ENCODE assay signal across 8 cellular contexts in the genomic region with DNA sequence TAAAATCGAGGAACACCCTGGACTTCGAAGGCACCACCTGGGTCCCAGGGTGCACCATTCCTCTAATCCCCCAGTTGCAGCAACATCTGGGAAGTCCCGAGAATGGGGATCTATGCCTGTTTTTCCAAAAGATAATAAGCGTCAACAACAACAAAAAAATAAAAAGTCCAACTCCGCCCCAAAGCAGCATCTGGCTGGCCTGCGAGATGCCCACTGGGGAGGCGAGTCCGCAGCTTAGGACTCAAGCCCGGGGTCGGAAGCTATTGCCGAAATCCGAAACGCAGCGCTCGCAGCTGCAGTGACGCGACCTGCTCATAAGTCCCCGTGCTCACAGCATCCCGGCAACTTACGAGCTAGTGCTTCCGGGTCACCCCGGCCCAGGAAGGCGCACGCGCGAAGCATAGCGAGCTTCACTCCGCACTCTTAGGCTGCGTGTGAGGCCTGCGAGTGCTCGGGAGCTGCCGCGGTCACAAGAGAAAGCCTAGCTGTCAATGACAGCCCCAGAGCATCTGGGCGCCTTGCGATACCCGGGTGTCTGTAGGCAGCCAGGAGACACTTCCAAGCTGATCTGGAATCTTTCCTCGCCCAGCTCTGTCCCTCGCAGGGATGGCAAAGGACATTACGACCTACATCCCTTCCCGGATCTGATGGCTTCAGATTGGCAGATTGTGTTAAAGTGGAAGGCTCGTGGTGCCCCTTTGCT. TPM values are rescaled to one million over a fixed set of nuclear protein-coding genes. Genes with fewer than 3 reads are reported as not detected.
A peak's percentile ranks its signal among the peaks of the same experiment; 100 is the strongest.
DNase-seq lines count a peak whose midpoint lies in the region; ATAC-seq, FAIRE-seq and TF ChIP-seq lines count a peak whose summit lies in the region.

No MANE protein-coding gene starts in this region.

- H3K4me1 ChIP-seq in adrenal gland (replicated peaks in 1 of 2) (peaks cover 0 to 8% of the 10 kb centered on the region in 2 donors), heart right ventricle (peaks cover 0 to 19% (median 9%) of the 10 kb centered on the region in 9 donors)

- WGBS in adrenal gland, 4 donors, result 0 to 1% (median 0%) methylated on average over 21 to 41 of the region's 41 CpGs
- 1% methylated on average over 41 of the region's 41 CpGs for WGBS in heart right ventricle, 2 donors

- TF ChIP-seq CTCF in adrenal gland (IDR thresholded peaks at IDR 0.05) (no peak), heart right ventricle (IDR thresholded peaks at IDR 0.05) (no peak), type B pancreatic cell (conservative IDR thresholded peaks at IDR 0.05) (no peak)

- no peaks in the 10 kb centered on the region for H3K27me3 Mint-ChIP-seq in type B pancreatic cell

- FAIRE-seq in GM12892 (lab: Jason Lieb, UNC), result peak; percentile 100

- no peaks in the 10 kb centered on the region for H3K9me3 Mint-ChIP-seq in type B pancreatic cell

- TF ChIP-seq POLR2A in GM12892 (IDR thresholded peaks at IDR 0.05; ENCODE audit: low read depth, low read length) (peak; percentile 99), adrenal gland (IDR thresholded peaks at IDR 0.05) (peak; percentile 98 to 99)

- intact Hi-C loops in adrenal gland (cut with DNase I), result no loop called here
- intact Hi-C loops in heart right ventricle (cut with DNase I), result loop anchor here in 3 of 10 donors (1.0 to 2.0 kb wide), 4 partner anchors 9 to 41 kb away; a partner anchor contains a TSS

- peak overlapping the region; percentile 97 for H3K27ac Mint-ChIP-seq in type B pancreatic cell

- H3K27ac ChIP-seq in adrenal gland (peak overlapping the region; percentile 82 to 98 (median 90)), heart right ventricle (peak overlapping the region; percentile 76 to 97 (median 96))

- H3K36me3 ChIP-seq in adrenal gland (replicated peaks in 1 of 2) (no peaks in the 10 kb centered on the region), heart right ventricle (peaks cover 0 to 21% (median 6%) of the 10 kb centered on the region in 9 donors)

- peaks cover 4% of the 10 kb centered on the region for H3K36me3 Mint-ChIP-seq in type B pancreatic cell

- peaks cover 9% of the 10 kb centered on the region for H3K4me1 Mint-ChIP-seq in type B pancreatic cell (ENCODE audit: unreplicated experiment)

- peak; percentile 99 for ATAC-seq in HG02840 (IDR thresholded peaks at IDR 0.05; ENCODE audit: low FRiP score, unreplicated experiment)
- peak; percentile 99 to 100 (median 100) for ATAC-seq in heart right ventricle

- no peaks in the 10 kb centered on the region for H3K27me3 ChIP-seq in adrenal gland
- H3K27me3 ChIP-seq in heart right ventricle, result no peaks in the 10 kb centered on the region

- H3K4me3 ChIP-seq in adrenal gland (peak overlapping the region in 3 of 4 donors; percentile 44 to 71 (median 54)), heart right ventricle (peak overlapping the region; percentile 43 to 74 (median 67))

- DNase-seq in GM12892 (ENCODE audit: insufficient read length), result peak; percentile 85
- peak; percentile 54 for DNase-seq in NCI-H1436 treated with DMSO at 0.1 percent for 48 hours (lab: John Stamatoyannopoulos, UW)
- peak; percentile 94 for DNase-seq in T follicular helper cell (ENCODE audit: low read depth)
- DNase-seq in adrenal gland, result peak; percentile 94 to 98 (median 97)
- DNase-seq in heart right ventricle, result peak; percentile 94 to 96
- peak; percentile 97 for DNase-seq in pons (ENCODE audit: low spot score)
- peak; percentile 95 for DNase-seq in type B pancreatic cell (ENCODE audit: extremely low spot score, unreplicated experiment)

- peak overlapping the region; percentile 94 for H3K4me3 Mint-ChIP-seq in type B pancreatic cell

- H3K9me3 ChIP-seq in adrenal gland (replicated peaks in 1 of 3) (no peaks in the 10 kb centered on the region), heart right ventricle (no peaks in the 10 kb centered on the region)

RNA-seq across cellular contexts. Expression of a gene that starts 9.9 kb away (rescaled TPM):
- 13.2 TPM for polyA plus RNA-seq in GM12892 (2012; ENCODE audit: missing spikeins)
- total RNA-seq in adrenal gland, result 10 to 100 TPM; 12.8 to 31.2 (median 23.6) TPM
- polyA plus RNA-seq in adrenal gland, result 10 to 100 TPM in 1 of 3 donors, 1 to 10 TPM in 2; 3.6 to 18.5 (median 4.6) TPM
- 10 to 100 TPM; 15.5 to 20.4 (median 18.1) TPM for total RNA-seq in heart right ventricle
- polyA plus RNA-seq in heart right ventricle, result 1 to 10 TPM; 3.2 to 4.5 TPM
- 24.3 and 27.8 TPM in 2 replicates for total RNA-seq in type B pancreatic cell (ENCODE audit: low replicate concordance)

RNA-seq across cellular contexts. Expression of a gene that starts 16.6 kb away (rescaled TPM):
- polyA plus RNA-seq in GM12892 (2012; ENCODE audit: missing spikeins), result 18.7 TPM
- total RNA-seq in adrenal gland (10 to 100 TPM; 11.7 to 28.1 (median 25.1) TPM), heart right ventricle (10 to 100 TPM; 11.3 to 22.0 (median 17.9) TPM), type B pancreatic cell (ENCODE audit: low replicate concordance) (9.2 and 10.7 TPM in 2 replicates)
- polyA plus RNA-seq in adrenal gland (10 to 100 TPM; 16.2 to 50.6 (median 20.0) TPM), heart right ventricle (10 to 100 TPM in 1 of 2 donors, 1 to 10 TPM in 1; 8.3 to 13.6 TPM)

RNA-seq across cellular contexts. Expression of a gene that starts 21.9 kb away (rescaled TPM):
- polyA plus RNA-seq in GM12892 (2012; ENCODE audit: missing spikeins), result 36.6 TPM
- 10 to 100 TPM; 13.2 to 41.3 (median 33.8) TPM for total RNA-seq in adrenal gland
- 10 to 100 TPM; 20.9 to 69.6 (median 24.5) TPM for polyA plus RNA-seq in adrenal gland
- 10 to 100 TPM; 28.9 to 41.8 (median 33.0) TPM for total RNA-seq in heart right ventricle
- 10 to 100 TPM; 20.3 to 23.6 TPM for polyA plus RNA-seq in heart right ventricle
- total RNA-seq in type B pancreatic cell (ENCODE audit: low replicate concordance), result 28.9 and 35.0 TPM in 2 replicates

Comparison
In these comparisons a context has a peak if more than half of its experiments do, and no peak if none do; other contexts are left out.
1. Peak in every context shown above with its lines: DNase-seq, ATAC-seq, H3K4me3 ChIP-seq and H3K27ac ChIP-seq.